In the genomic region with DNA sequence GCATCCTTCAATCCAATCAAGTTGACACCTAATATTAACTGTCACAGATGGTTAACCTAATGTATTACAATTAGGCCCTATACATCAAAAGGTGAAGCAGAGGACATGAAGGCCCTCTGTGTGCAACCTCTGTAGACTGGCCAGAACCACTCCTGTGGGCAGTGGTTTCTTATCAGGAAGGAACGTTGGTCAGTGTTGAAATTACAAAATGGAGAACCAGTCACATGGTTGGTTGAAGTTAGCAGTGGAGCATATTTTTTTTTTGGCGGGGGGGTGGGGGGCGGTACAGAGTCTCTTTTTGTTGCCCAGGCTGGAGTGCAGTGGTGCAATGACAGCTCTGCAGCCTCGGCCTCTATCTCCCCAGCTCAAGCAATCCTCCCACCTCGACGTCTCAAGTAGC, we compare ENCODE assay signal across 1 cellular context.
TF ChIP-seq lines count a peak whose summit lies in the region.

No MANE protein-coding gene starts in this region.

TF ChIP-seq in GM23338, 12 proteins besides CTCF, POLR2A, EP300 and RAD21 (continued from another document):
- TF ChIP-seq, protein P1, sequence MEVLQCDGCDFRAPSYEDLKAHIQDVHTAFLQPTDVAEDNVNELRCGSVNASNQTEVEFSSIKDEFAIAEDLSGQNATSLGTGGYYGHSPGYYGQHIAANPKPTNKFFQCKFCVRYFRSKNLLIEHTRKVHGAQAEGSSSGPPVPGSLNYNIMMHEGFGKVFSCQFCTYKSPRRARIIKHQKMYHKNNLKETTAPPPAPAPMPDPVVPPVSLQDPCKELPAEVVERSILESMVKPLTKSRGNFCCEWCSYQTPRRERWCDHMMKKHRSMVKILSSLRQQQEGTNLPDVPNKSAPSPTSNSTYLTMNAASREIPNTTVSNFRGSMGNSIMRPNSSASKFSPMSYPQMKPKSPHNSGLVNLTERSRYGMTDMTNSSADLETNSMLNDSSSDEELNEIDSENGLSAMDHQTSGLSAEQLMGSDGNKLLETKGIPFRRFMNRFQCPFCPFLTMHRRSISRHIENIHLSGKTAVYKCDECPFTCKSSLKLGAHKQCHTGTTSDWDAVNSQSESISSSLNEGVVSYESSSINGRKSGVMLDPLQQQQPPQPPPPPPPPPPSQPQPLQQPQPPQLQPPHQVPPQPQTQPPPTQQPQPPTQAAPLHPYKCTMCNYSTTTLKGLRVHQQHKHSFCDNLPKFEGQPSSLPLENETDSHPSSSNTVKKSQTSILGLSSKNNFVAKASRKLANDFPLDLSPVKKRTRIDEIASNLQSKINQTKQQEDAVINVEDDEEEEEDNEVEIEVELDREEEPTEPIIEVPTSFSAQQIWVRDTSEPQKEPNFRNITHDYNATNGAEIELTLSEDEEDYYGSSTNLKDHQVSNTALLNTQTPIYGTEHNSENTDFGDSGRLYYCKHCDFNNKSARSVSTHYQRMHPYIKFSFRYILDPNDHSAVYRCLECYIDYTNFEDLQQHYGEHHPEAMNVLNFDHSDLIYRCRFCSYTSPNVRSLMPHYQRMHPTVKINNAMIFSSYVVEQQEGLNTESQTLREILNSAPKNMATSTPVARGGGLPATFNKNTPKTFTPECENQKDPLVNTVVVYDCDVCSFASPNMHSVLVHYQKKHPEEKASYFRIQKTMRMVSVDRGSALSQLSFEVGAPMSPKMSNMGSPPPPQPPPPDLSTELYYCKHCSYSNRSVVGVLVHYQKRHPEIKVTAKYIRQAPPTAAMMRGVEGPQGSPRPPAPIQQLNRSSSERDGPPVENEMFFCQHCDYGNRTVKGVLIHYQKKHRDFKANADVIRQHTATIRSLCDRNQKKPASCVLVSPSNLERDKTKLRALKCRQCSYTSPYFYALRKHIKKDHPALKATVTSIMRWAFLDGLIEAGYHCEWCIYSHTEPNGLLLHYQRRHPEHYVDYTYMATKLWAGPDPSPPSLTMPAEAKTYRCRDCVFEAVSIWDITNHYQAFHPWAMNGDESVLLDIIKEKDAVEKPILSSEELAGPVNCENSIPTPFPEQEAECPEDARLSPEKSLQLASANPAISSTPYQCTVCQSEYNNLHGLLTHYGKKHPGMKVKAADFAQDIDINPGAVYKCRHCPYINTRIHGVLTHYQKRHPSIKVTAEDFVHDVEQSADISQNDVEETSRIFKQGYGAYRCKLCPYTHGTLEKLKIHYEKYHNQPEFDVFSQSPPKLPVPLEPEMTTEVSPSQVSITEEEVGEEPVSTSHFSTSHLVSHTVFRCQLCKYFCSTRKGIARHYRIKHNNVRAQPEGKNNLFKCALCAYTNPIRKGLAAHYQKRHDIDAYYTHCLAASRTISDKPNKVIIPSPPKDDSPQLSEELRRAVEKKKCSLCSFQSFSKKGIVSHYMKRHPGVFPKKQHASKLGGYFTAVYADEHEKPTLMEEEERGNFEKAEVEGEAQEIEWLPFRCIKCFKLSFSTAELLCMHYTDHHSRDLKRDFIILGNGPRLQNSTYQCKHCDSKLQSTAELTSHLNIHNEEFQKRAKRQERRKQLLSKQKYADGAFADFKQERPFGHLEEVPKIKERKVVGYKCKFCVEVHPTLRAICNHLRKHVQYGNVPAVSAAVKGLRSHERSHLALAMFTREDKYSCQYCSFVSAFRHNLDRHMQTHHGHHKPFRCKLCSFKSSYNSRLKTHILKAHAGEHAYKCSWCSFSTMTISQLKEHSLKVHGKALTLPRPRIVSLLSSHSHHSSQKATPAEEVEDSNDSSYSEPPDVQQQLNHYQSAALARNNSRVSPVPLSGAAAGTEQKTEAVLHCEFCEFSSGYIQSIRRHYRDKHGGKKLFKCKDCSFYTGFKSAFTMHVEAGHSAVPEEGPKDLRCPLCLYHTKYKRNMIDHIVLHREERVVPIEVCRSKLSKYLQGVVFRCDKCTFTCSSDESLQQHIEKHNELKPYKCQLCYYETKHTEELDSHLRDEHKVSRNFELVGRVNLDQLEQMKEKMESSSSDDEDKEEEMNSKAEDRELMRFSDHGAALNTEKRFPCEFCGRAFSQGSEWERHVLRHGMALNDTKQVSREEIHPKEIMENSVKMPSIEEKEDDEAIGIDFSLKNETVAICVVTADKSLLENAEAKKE (CRISPR knock-in tag; IDR thresholded peaks at IDR 0.05), result no peak
- no peak for TF ChIP-seq CREB1 (CRISPR knock-in tag; IDR thresholded peaks at IDR 0.05; ENCODE audit: low read depth)
- TF ChIP-seq JUNB (IDR thresholded peaks at IDR 0.05; ENCODE audit: unreplicated experiment), result no peak
- no peak for TF ChIP-seq POLR2AphosphoS5 (IDR thresholded peaks at IDR 0.05; ENCODE audit: low read depth)
- no peak for TF ChIP-seq REST (IDR thresholded peaks at IDR 0.05; ENCODE audit: unreplicated experiment)
- TF ChIP-seq ZNF114 (CRISPR knock-in tag; IDR thresholded peaks at IDR 0.05), result no peak
- TF ChIP-seq EZH2phosphoT487 (IDR thresholded peaks at IDR 0.05; ENCODE audit: unreplicated experiment), result no peak
- no peak for TF ChIP-seq STAT1 (IDR thresholded peaks at IDR 0.05; ENCODE audit: unreplicated experiment)
- no peak for TF ChIP-seq NANOG (IDR thresholded peaks at IDR 0.05; ENCODE audit: borderline replicate concordance)
- TF ChIP-seq, protein P2, sequence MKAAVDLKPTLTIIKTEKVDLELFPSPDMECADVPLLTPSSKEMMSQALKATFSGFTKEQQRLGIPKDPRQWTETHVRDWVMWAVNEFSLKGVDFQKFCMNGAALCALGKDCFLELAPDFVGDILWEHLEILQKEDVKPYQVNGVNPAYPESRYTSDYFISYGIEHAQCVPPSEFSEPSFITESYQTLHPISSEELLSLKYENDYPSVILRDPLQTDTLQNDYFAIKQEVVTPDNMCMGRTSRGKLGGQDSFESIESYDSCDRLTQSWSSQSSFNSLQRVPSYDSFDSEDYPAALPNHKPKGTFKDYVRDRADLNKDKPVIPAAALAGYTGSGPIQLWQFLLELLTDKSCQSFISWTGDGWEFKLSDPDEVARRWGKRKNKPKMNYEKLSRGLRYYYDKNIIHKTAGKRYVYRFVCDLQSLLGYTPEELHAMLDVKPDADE (IDR thresholded peaks at IDR 0.05), result no peak
